ENCODE assay signal across 9 cellular contexts in the genomic region with DNA sequence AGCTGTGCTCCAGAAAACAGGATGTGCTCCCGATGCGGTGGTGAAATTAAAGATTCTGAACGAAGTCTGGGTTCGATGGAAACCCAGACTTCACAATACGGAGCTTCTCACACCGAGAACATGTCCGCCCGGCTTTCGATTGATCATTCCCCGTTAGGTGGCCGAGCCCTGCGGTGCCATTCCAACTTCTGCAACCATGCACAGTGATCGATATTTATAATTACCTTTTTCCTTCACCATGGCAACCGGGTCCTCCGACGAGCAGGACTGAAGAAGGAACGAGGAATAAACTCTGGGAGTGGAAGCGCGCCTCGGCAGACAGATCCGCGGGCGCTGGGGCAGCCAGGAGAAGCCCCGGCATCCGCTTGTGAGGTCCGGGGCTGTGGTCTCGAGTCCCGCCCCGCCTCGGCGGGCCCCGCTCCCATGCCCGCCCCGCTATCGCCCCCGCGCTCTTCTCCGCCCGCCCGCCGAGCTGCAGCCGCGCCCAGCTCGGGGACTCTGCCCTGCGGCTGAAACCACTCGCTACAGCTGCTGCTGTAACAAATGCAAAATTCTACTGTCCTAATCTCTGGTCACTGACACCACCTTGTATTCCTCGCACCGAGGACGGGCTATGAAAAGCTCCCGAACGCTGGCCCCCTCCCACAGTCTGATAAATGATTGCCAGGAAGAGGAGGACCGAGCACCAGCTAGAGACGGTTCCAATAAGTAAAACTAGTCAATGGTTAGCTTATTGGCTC. TPM values are rescaled to one million over a fixed set of nuclear protein-coding genes. Genes with fewer than 3 reads are reported as not detected.
DNase-seq lines count a peak whose midpoint lies in the region; ATAC-seq and TF ChIP-seq lines count a peak whose summit lies in the region.
"Had no signal": no experiment of that assay in that cellular context is flagged by ENCODE, and none has a peak within 500 bp of the region (broad histone marks: within the 10 kb centered on the region; RNA-seq: fewer than 3 reads in every experiment).

No MANE protein-coding gene starts in this region.

- CTCF ChIA-PET in PC-9 (lab: Charles Lee): no interaction called here

- H3K4me1 ChIP-seq in PC-9 (replicated peaks; ENCODE audit: insufficient read depth): peaks cover 81% of the 10 kb centered on the region
- H3K4me1 ChIP-seq in iPS-20b (ENCODE audit: insufficient read depth, low read length): peaks cover 12% of the 10 kb centered on the region
- peaks cover 36 to 46% (median 36%) of the 10 kb centered on the region in 3 donors for H3K4me1 ChIP-seq in skeletal muscle tissue (ENCODE audit: control insufficient read depth in 3 of 3, insufficient read depth in 3 of 3, low read length in 3 of 3)
- H3K4me1 ChIP-seq: BLaER1 had no signal

- H4K20me1 ChIP-seq in PC-9 (ENCODE audit: insufficient read depth): no peaks in the 10 kb centered on the region
- H4K20me1 ChIP-seq: BLaER1 had no signal

- H3K4me3 ChIP-seq in PC-9 (peak overlapping the region; percentile 54), astrocyte of the spinal cord (ENCODE audit: low read depth, low read length) (peak overlapping the region; percentile 56), iPS-20b (ENCODE audit: low read length) (peak overlapping the region; percentile 84), skeletal muscle tissue (ENCODE audit: low read length in 3 of 3) (peak overlapping the region; percentile 71 to 84 (median 75))
- H3K4me3 ChIP-seq: BLaER1 had no signal

- POLR2A ChIA-PET in PC-9 (lab: Charles Lee; ENCODE audit: unreplicated experiment): interaction anchor here (0.6 kb wide), 1 partner anchor 139 kb away, joined by 31 read pairs; no protein-coding TSS in a partner anchor

- peak overlapping the region; percentile 33; the same call in 1 of the 2 replicates for H2AFZ ChIP-seq in PC-9

- H3K27me3 ChIP-seq in PC-9 (ENCODE audit: insufficient read depth, low read depth) (no peaks in the 10 kb centered on the region), iPS-20b (ENCODE audit: insufficient read depth, low read length) (peaks cover 48% of the 10 kb centered on the region), skeletal muscle tissue (ENCODE audit: control insufficient read depth in 3 of 3, insufficient read depth in 3 of 3, low read length in 3 of 3) (peaks cover 0 to 9% (median 6%) of the 10 kb centered on the region in 3 donors)

- no peaks in the 10 kb centered on the region for H3K79me2 ChIP-seq in PC-9 (ENCODE audit: low read depth)

- H3K9me2 ChIP-seq in PC-9 (ENCODE audit: insufficient read depth): no peaks in the 10 kb centered on the region

- ATAC-seq in HG02798 (IDR thresholded peaks at IDR 0.05; ENCODE audit: poor library complexity, unreplicated experiment): peak; percentile 75

- in situ Hi-C loops in astrocyte of the spinal cord (cut with HindIII; ENCODE audit: low sequenced_read_pairs): no loop called here

- H3K36me3 ChIP-seq in PC-9 (ENCODE audit: low read depth) (no peaks in the 10 kb centered on the region), iPS-20b (ENCODE audit: insufficient read depth, low read depth, low read length) (no peaks in the 10 kb centered on the region), skeletal muscle tissue (ENCODE audit: control insufficient read depth in 3 of 3, insufficient read depth in 3 of 3, low read length in 3 of 3) (no peaks in the 10 kb centered on the region)
- H3K36me3 ChIP-seq: BLaER1 had no signal

- intact Hi-C loops in PC-9 (cut with micrococcal nuclease; ENCODE audit: unreplicated experiment): loop anchor here (2.0 kb wide), 2 partner anchors 79 to 881 kb away; partner anchors contain the start of gene PLEKHS1

- H3K9ac ChIP-seq in iPS-20b (ENCODE audit: low read depth, low read length): peak overlapping the region; percentile 57; the same call in 1 of the 2 replicates
- H3K9ac ChIP-seq in skeletal muscle tissue (ENCODE audit: low read depth in 1 of 3, low read length in 3 of 3): peak overlapping the region; percentile 67 to 80 (median 69)
- H3K9ac ChIP-seq: BLaER1 had no signal

- TF ChIP-seq CTCF in PC-9 (conservative IDR thresholded peaks at IDR 0.05) (no peak), astrocyte of the spinal cord (IDR thresholded peaks at IDR 0.05; ENCODE audit: low read depth, low read length) (no peak)

- H3K4me2 ChIP-seq in PC-9: peak overlapping the region; percentile 73
- H3K4me2 ChIP-seq: BLaER1 had no signal

- no TSS peak for BruUV-seq in PC-9 (replicated peaks; lab: Mats Ljungman, UMichigan)

- no peak overlapping the region for H3K27ac ChIP-seq in PC-9
- H3K27ac ChIP-seq in iPS-20b (ENCODE audit: low read length): no peak overlapping the region
- peak overlapping the region; percentile 73 for H3K27ac ChIP-seq in skeletal muscle tissue (ENCODE audit: low read depth, low read length)
- H3K27ac ChIP-seq: BLaER1 had no signal

- H3K9me3 ChIP-seq in PC-9 (ENCODE audit: insufficient read depth, low read depth) (no peaks in the 10 kb centered on the region), iPS-20b (ENCODE audit: insufficient read depth, low read depth, low read length) (no peaks in the 10 kb centered on the region), skeletal muscle tissue (ENCODE audit: control insufficient read depth in 3 of 3, low read length in 3 of 3) (no peaks in the 10 kb centered on the region)

- peak; percentile 41 for DNase-seq in NCI-H1092 treated with DMSO at 0.1 percent for 48 hours (lab: John Stamatoyannopoulos, UW)
- no peak for DNase-seq in NCI-H1092 (lab: John Stamatoyannopoulos, UW)
- peak; percentile 49 to 50 for DNase-seq in PC-9
- peak; percentile 42 for DNase-seq in astrocyte of the spinal cord (ENCODE audit: low read depth, low spot score)
- no peak for DNase-seq in SW 1271 (lab: John Stamatoyannopoulos, UW)

- peaks cover 45% of the 10 kb centered on the region for H3F3A ChIP-seq in PC-9 (ENCODE audit: insufficient read depth, low read depth)

RNA-seq across cellular contexts. Expression of gene ABLIM1, which starts 26.2 kb away (rescaled TPM):
- total RNA-seq in PC-9 (2021): 63.1 and 68.7 TPM in 2 replicates
- 34.4 TPM for total RNA-seq in skeletal muscle tissue

Comparison
In these comparisons a context has a peak if more than half of its experiments do, and no peak if none do; other contexts are left out.
1. DNase-seq: peak in NCI-H1092 treated with DMSO at 0.1 percent for 48 hours (single experiment), PC-9 (2 of 2) and astrocyte of the spinal cord (single experiment); none in NCI-H1092 (single experiment) and SW 1271 (0 of 2).
2. Peak in every context shown above with its lines, with median percentiles within 50 percentile points of each other: H3K4me3 ChIP-seq.